ENCODE assay signal across 18 cellular contexts in genomic region chr1:194517567-194517966, GRCh38.
DNase-seq lines count a peak whose midpoint lies in the region; ATAC-seq, FAIRE-seq and TF ChIP-seq lines count a peak whose summit lies in the region.
"Had no signal": no experiment of that assay in that cellular context is flagged by ENCODE, and none has a peak within 500 bp of the region (broad histone marks: within the 10 kb centered on the region; RNA-seq: fewer than 3 reads in every experiment).

No MANE protein-coding gene starts in this region.

- H4K20me1 ChIP-seq in OCI-LY1 (ENCODE audit: insufficient read depth, low read length) = no peaks in the 10 kb centered on the region
- no peaks in the 10 kb centered on the region for H4K20me1 ChIP-seq in H1 (replicated peaks in 1 of 2; ENCODE audit: control insufficient read depth in 1 of 2, insufficient read depth in 2 of 2, low read length in 2 of 2)

- H4K91ac ChIP-seq in H1 (replicated peaks; ENCODE audit: insufficient read length, low read length) = no peak overlapping the region

- no peak overlapping the region for H3K14ac ChIP-seq in H1 (ENCODE audit: insufficient read length)

- no peak overlapping the region for H3K23ac ChIP-seq in H1 (ENCODE audit: insufficient read length)

- H3K56ac ChIP-seq in H1 (replicated peaks; ENCODE audit: insufficient read length, low read depth, low read length) = no peak overlapping the region

- peak overlapping the region; percentile 32 for H3K4me2 ChIP-seq in OCI-LY1 (ENCODE audit: low read length)
- H3K4me2 ChIP-seq in H1 (ENCODE audit: insufficient read depth in 1 of 2, low read depth in 2 of 2, low read length in 2 of 2) = no peak overlapping the region
- H3K4me2 ChIP-seq: A549 had no signal

- WGBS in H1 (ENCODE audit: extremely low coverage in 1 of 2, insufficient coverage in 1 of 2, insufficient read length in 1 of 2, insufficient replicate concordance in 2 of 2, low coverage in 1 of 2, low lambda C conversion rate in 2 of 2, missing lambda C conversion rate in 1 of 2), 2 experiments = 84% methylated on average over 3 of the region's 3 CpGs; no CpG with 5 or more reads in 1 of the 2 experiments
- 76 to 78% (median 76%) methylated on average over 3 of the region's 3 CpGs for WGBS in adrenal gland, 4 donors

- TF ChIP-seq POLR2A in GM12891 (IDR thresholded peaks at IDR 0.05; ENCODE audit: low read depth, low read length) (no peak), H1 (IDR thresholded peaks at IDR 0.05; ENCODE audit: control extremely low read depth in 1 of 2, low read depth in 2 of 2, low read length in 2 of 2) (no peak), adrenal gland (IDR thresholded peaks at IDR 0.05) (no peak)

- DNase-seq in GM12891 (ENCODE audit: insufficient read length, low spot score) (no peak), H1 (ENCODE audit: low read depth in 1 of 2, low spot score in 2 of 2) (no peak), GF-D8 (lab: John Stamatoyannopoulos, UW) (no peak), adrenal gland (no peak), mucosa of descending colon (no peak)
- no peak for DNase-seq in activated naive CD4-positive, alpha-beta T cell (lab: John Stamatoyannopoulos, UW)
- DNase-seq: Caco-2; CD4-positive, alpha-beta T cell; GOT3; H9; KBM-7 had no signal

- H3K27me3 ChIP-seq in ACC112 (ENCODE audit: insufficient read depth, low read length) = no peaks in the 10 kb centered on the region
- H3K27me3 ChIP-seq in OCI-LY1 (ENCODE audit: insufficient read depth, low read length) = no peaks in the 10 kb centered on the region
- H3K27me3 ChIP-seq in H1 (replicated peaks in 1 of 4; ENCODE audit: control insufficient read depth in 3 of 4, extremely low read depth in 1 of 4, insufficient read depth in 3 of 4, low read length in 3 of 4) = no peaks in the 10 kb centered on the region
- no peaks in the 10 kb centered on the region for H3K27me3 ChIP-seq in adrenal gland

- FAIRE-seq in GM12891 (lab: Jason Lieb, UNC) (no peak), H1 (lab: Jason Lieb, UNC) (no peak)
- FAIRE-seq: A549, G401.6 had no signal

- no peak overlapping the region for H2BK20ac ChIP-seq in H1 (ENCODE audit: low read length)

- TF ChIP-seq CTCF in OCI-LY1 (IDR thresholded peaks at IDR 0.05; ENCODE audit: low read length) (no peak), H1 (IDR thresholded peaks at IDR 0.05; ENCODE audit: control extremely low read depth in 1 of 3, insufficient read depth in 1 of 3, low read depth in 1 of 3, low read length in 3 of 3) (no peak), adrenal gland (IDR thresholded peaks at IDR 0.05) (no peak), mucosa of descending colon (IDR thresholded peaks at IDR 0.05) (no peak)

- H3K79me1 ChIP-seq in H1 (ENCODE audit: low read depth, low read length) = no peaks in the 10 kb centered on the region

- H3K23me2 ChIP-seq in H1 (ENCODE audit: low read depth, low read length) = no peaks in the 10 kb centered on the region

- no peak overlapping the region for H3K18ac ChIP-seq in H1 (ENCODE audit: extremely low read depth, low read length)

- H3K9me3 ChIP-seq in OCI-LY1 (ENCODE audit: low read length) (0 out of 2 replicates have a peak, but pooled peaks cover 2% of the 10 kb centered on the region), H1 (ENCODE audit: insufficient read depth in 2 of 2, low read depth in 1 of 2, low read length in 1 of 2) (no peaks in the 10 kb centered on the region), adrenal gland (replicated peaks in 1 of 3) (no peaks in the 10 kb centered on the region), mucosa of descending colon (no peaks in the 10 kb centered on the region)
- H3K9me3 ChIP-seq: A549, Caco-2 had no signal

- H3K9me2 ChIP-seq in OCI-LY1 (ENCODE audit: low read depth, low read length) = no peaks in the 10 kb centered on the region

- no peaks in the 10 kb centered on the region for H3K36me3 ChIP-seq in ACC112 (ENCODE audit: insufficient read depth, low read length)
- H3K36me3 ChIP-seq in OCI-LY1 (ENCODE audit: insufficient read depth, low read length) = no peaks in the 10 kb centered on the region
- H3K36me3 ChIP-seq in H1 (ENCODE audit: control insufficient read depth in 2 of 4, insufficient read depth in 4 of 4, low read length in 3 of 4) = no peaks in the 10 kb centered on the region
- no peaks in the 10 kb centered on the region for H3K36me3 ChIP-seq in adrenal gland (replicated peaks in 1 of 2)
- H3K36me3 ChIP-seq in mucosa of descending colon (ENCODE audit: low read depth) = no peaks in the 10 kb centered on the region

- TF ChIP-seq EP300 in H1 (IDR thresholded peaks at IDR 0.05; ENCODE audit: borderline replicate concordance in 1 of 2, low read depth in 2 of 2, low read length in 2 of 2) = no peak

- H3K27ac ChIP-seq in ACC112 (ENCODE audit: low read depth, low read length) = no peak overlapping the region
- peak overlapping the region; percentile 41 for H3K27ac ChIP-seq in OCI-LY1 (ENCODE audit: low read depth, low read length, poor library complexity, severe bottlenecking)
- no peak overlapping the region for H3K27ac ChIP-seq in H1 (ENCODE audit: low read depth, low read length)
- no peak overlapping the region for H3K27ac ChIP-seq in adrenal gland
- H3K27ac ChIP-seq: 22Rv1, A549, C4-2B, HL-60 had no signal

- H4K5ac ChIP-seq in H1 (ENCODE audit: insufficient read length, low read depth, low read length) = no peak overlapping the region

- no peaks in the 10 kb centered on the region for H3F3A ChIP-seq in OCI-LY1 (ENCODE audit: insufficient read depth, low read length)

- H2AFZ ChIP-seq in ACC112 (ENCODE audit: low read length, unreplicated experiment) = peak overlapping the region; percentile 53
- H2AFZ ChIP-seq in OCI-LY1 (ENCODE audit: low read length) = peak overlapping the region; percentile 97
- peak overlapping the region; percentile 85; the same call in 1 of the 2 replicates for H2AFZ ChIP-seq in H1 (ENCODE audit: low read length)

- H3K4me3 ChIP-seq in ACC112 (ENCODE audit: low read depth, low read length) = no peak overlapping the region
- no peak overlapping the region for H3K4me3 ChIP-seq in OCI-LY1 (ENCODE audit: low read depth, low read length, poor library complexity, severe bottlenecking)
- H3K4me3 ChIP-seq in H1 (ENCODE audit: extremely low read depth in 1 of 4, insufficient read depth in 2 of 4, low read depth in 3 of 4, low read length in 4 of 4) = no peak overlapping the region
- H3K4me3 ChIP-seq in adrenal gland = no peak overlapping the region
- no peak overlapping the region for H3K4me3 ChIP-seq in mucosa of descending colon
- H3K4me3 ChIP-seq: A549 had no signal

- no peak overlapping the region for H2BK15ac ChIP-seq in H1 (ENCODE audit: low read length)

- H2BK120ac ChIP-seq in H1 (replicated peaks; ENCODE audit: low read depth, low read length) = no peak overlapping the region

- POLR2A ChIA-PET in H1 (lab: Charles Lee; ENCODE audit: partially characterized antibody) = no interaction called here

- H2AK5ac ChIP-seq in H1 (ENCODE audit: low read depth, low read length) = no peak overlapping the region

- CTCF ChIA-PET in H1 (lab: Charles Lee; ENCODE audit: partially characterized antibody) = no interaction called here

- TF ChIP-seq RAD21 in H1 (IDR thresholded peaks at IDR 0.05 in 1 of 2, conservative IDR thresholded peaks at IDR 0.05 in 1 of 2; ENCODE audit: low read depth in 2 of 2, low read length in 2 of 2) = no peak

- no peaks in the 10 kb centered on the region for H3K79me2 ChIP-seq in ACC112 (ENCODE audit: control insufficient read depth, insufficient read depth, low read length, unreplicated experiment)
- H3K79me2 ChIP-seq in OCI-LY1 (ENCODE audit: insufficient read depth, low read length) = no peaks in the 10 kb centered on the region
- no peaks in the 10 kb centered on the region for H3K79me2 ChIP-seq in H1 (ENCODE audit: control insufficient read depth in 1 of 2, insufficient read depth in 2 of 2, low read length in 2 of 2)

- H3K4me1 ChIP-seq in ACC112 (ENCODE audit: control insufficient read depth, insufficient read depth, low read length, unreplicated experiment) (no peaks in the 10 kb centered on the region), OCI-LY1 (ENCODE audit: insufficient read depth, low read length, severe bottlenecking) (peaks cover 22% of the 10 kb centered on the region), H1 (replicated peaks in 1 of 4; ENCODE audit: control insufficient read depth in 3 of 4, insufficient read depth in 4 of 4, low read length in 3 of 4) (peaks cover 0 to 2% (median 0%) of the 10 kb centered on the region in 4 experiments; a peak in 1 of 7 replicates), adrenal gland (replicated peaks in 1 of 2) (no peaks in the 10 kb centered on the region), mucosa of descending colon (ENCODE audit: low read depth) (no peaks in the 10 kb centered on the region)
- H3K4me1 ChIP-seq: A549, Caco-2 had no signal

- H4K8ac ChIP-seq in H1 (ENCODE audit: extremely low read depth, insufficient read depth, low read length) = no peak overlapping the region

- H3K9ac ChIP-seq in OCI-LY1 (ENCODE audit: low read length) = no peak overlapping the region
- no peak overlapping the region for H3K9ac ChIP-seq in H1 (replicated peaks in 1 of 4; ENCODE audit: extremely low read depth in 1 of 4, low read depth in 3 of 4, low read length in 3 of 4)

- no peak overlapping the region for H2BK12ac ChIP-seq in H1 (ENCODE audit: low read depth, low read length)

- ATAC-seq in mucosa of descending colon = no peak
- ATAC-seq: A549 had no signal

- H2BK5ac ChIP-seq in H1 (ENCODE audit: low read depth, low read length) = no peak overlapping the region

- no peak overlapping the region for H3K4ac ChIP-seq in H1 (replicated peaks; ENCODE audit: insufficient read length, low read depth, low read length)

- intact Hi-C loops in adrenal gland (cut with DNase I) (no loop called here), mucosa of descending colon (cut with DNase I, micrococcal nuclease) (no loop called here)

TF ChIP-seq in GM12891, 5 proteins besides CTCF, POLR2A, EP300 and RAD21:
- TF ChIP-seq SPI1 (IDR thresholded peaks at IDR 0.05; ENCODE audit: low read depth, low read length) = peak; percentile 19; the same call in 1 of the 2 replicates
- TF ChIP-seq POLR2AphosphoS5 (IDR thresholded peaks at IDR 0.05; ENCODE audit: low read depth, low read length) = no peak

TF ChIP-seq in H1, 55 proteins besides CTCF, POLR2A, EP300 and RAD21:
- TF ChIP-seq KDM5A (IDR thresholded peaks at IDR 0.05; ENCODE audit: low read length) = no peak
- TF ChIP-seq JUN (IDR thresholded peaks at IDR 0.05; ENCODE audit: low read depth, low read length) = no peak
- no peak for TF ChIP-seq ASH2L (IDR thresholded peaks at IDR 0.05; ENCODE audit: low read length)
- TF ChIP-seq SAP30 (IDR thresholded peaks at IDR 0.05; ENCODE audit: insufficient read depth, insufficient replicate concordance, low read length) = no peak
- TF ChIP-seq KDM1A (IDR thresholded peaks at IDR 0.05; ENCODE audit: borderline replicate concordance, low read length) = no peak
- no peak for TF ChIP-seq POLR2AphosphoS5 (IDR thresholded peaks at IDR 0.05; ENCODE audit: low read depth, low read length)
TF ChIP-seq in H1: peak in this region for 0.
